ENCODE assay signal across 14 cellular contexts in the genomic region with DNA sequence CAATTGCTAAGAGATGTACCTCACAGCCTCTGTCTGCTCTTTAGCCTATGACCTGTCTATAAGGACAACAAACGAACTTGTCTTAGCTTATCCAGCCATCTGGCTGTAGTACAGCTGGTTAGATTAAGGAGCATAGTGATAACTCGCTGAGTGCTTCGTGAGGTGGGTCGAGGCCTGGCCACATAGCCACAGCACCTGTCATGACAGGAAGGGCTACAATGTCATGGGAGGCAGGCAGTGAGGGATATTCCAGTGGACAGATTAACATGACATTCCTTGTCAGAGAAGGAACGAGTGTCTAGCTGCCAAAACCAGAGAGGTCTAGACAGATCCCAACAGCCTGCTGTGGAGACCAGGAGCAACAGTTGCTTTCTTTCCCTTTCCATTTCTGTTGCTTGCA.
A peak's percentile ranks its signal among the peaks of the same experiment; 100 is the strongest.
DNase-seq lines count a peak whose midpoint lies in the region; ATAC-seq, FAIRE-seq and TF ChIP-seq lines count a peak whose summit lies in the region.
"Had no signal": no experiment of that assay in that cellular context is flagged by ENCODE, and none has a peak within 500 bp of the region (broad histone marks: within the 10 kb centered on the region; RNA-seq: fewer than 3 reads in every experiment).

No MANE protein-coding gene starts in this region.

- H3K36me3 Mint-ChIP-seq in T-helper 2 cell treated with Interferon-gamma antibody and Interleukin-4, amounts not matched to agents 5 μg/mL and 100 μg/mL, for 36 hours (ENCODE audit: low read depth): no peaks in the 10 kb centered on the region
- H3K36me3 Mint-ChIP-seq: CD8-positive, alpha-beta T cell had no signal

- no peak for TF ChIP-seq CTCF in bronchial epithelial cell (IDR thresholded peaks at IDR 0.05; ENCODE audit: insufficient read depth, low read length, severe bottlenecking)

- no peak overlapping the region for H3K27ac Mint-ChIP-seq in T-helper 2 cell treated with Interferon-gamma antibody and Interleukin-4, amounts not matched to agents 5 μg/mL and 100 μg/mL, for 36 hours
- H3K27ac Mint-ChIP-seq: B cell; CD8-positive, alpha-beta T cell; H9 had no signal

- H2BK120ac ChIP-seq in neuronal stem cell (ENCODE audit: low read depth, low read length): no peak overlapping the region

- no peaks in the 10 kb centered on the region for H3K9me3 ChIP-seq in neuronal stem cell (replicated peaks in 1 of 2; ENCODE audit: control insufficient read depth in 2 of 2, insufficient read depth in 1 of 2, low read depth in 1 of 2, low read length in 2 of 2)

- H4K91ac ChIP-seq in neuronal stem cell (ENCODE audit: low read depth, low read length, poor library complexity): no peak overlapping the region

- peak; percentile 20 for FAIRE-seq in HTR-8/SVneo (lab: Jason Lieb, UNC)
- FAIRE-seq in bronchial epithelial cell (lab: Jason Lieb, UNC): peak; percentile 7
- FAIRE-seq: G401.6, GM12891, H1 had no signal

- no peak overlapping the region for H3K18ac ChIP-seq in neuronal stem cell (ENCODE audit: low read length)

- no peaks in the 10 kb centered on the region for H3K4me1 Mint-ChIP-seq in T-helper 2 cell treated with Interferon-gamma antibody and Interleukin-4, amounts not matched to agents 5 μg/mL and 100 μg/mL, for 36 hours (ENCODE audit: low read depth)
- H3K4me1 Mint-ChIP-seq: B cell had no signal

- no peak overlapping the region for H2AK5ac ChIP-seq in neuronal stem cell (ENCODE audit: low read depth, low read length)

- no peak overlapping the region for H3K4me3 Mint-ChIP-seq in T-helper 2 cell treated with Interferon-gamma antibody and Interleukin-4, amounts not matched to agents 5 μg/mL and 100 μg/mL, for 36 hours
- H3K4me3 Mint-ChIP-seq: B cell; CD8-positive, alpha-beta T cell; H9 had no signal

- no peak overlapping the region for H3K27ac ChIP-seq in neuronal stem cell (replicated peaks; ENCODE audit: low read length)
- H3K27ac ChIP-seq: BLaER1 treated with 17β-estradiol and CSF1 and Interleukin-3, amounts not matched to agents 10 nM and 100 nM had no signal

- ATAC-seq in GM18867 (IDR thresholded peaks at IDR 0.05; ENCODE audit: unreplicated experiment): no peak
- ATAC-seq: CD8-positive, alpha-beta T cell had no signal

- no peak overlapping the region for H3K14ac ChIP-seq in neuronal stem cell (ENCODE audit: low read length)

- H3K9ac ChIP-seq in neuronal stem cell (ENCODE audit: low read depth, low read length, poor library complexity): no peak overlapping the region
- H3K9ac ChIP-seq: BLaER1 treated with 17β-estradiol and CSF1 and Interleukin-3, amounts not matched to agents 10 nM and 100 nM had no signal

- H2BK12ac ChIP-seq in neuronal stem cell (ENCODE audit: low read length): no peak overlapping the region

- no peak overlapping the region for H4K8ac ChIP-seq in neuronal stem cell (ENCODE audit: low read depth, low read length)

- no peak overlapping the region for H3K4me2 ChIP-seq in neuronal stem cell (ENCODE audit: insufficient read depth, low read length, poor library complexity, severe bottlenecking)
- H3K4me2 ChIP-seq: BLaER1 treated with 17β-estradiol and CSF1 and Interleukin-3, amounts not matched to agents 10 nM and 100 nM had no signal

- no peak overlapping the region for H3K23ac ChIP-seq in neuronal stem cell (ENCODE audit: low read depth, low read length, poor library complexity)

- no peak for DNase-seq in HTR-8/SVneo (ENCODE audit: insufficient read length, low spot score)
- peak; percentile 97 for DNase-seq in NCI-H82 (lab: John Stamatoyannopoulos, UW)
- no peak for DNase-seq in bronchial epithelial cell (ENCODE audit: low read depth)
- DNase-seq in neuronal stem cell (ENCODE audit: low spot score): no peak
- no peak for DNase-seq in T-helper 2 cell treated with Interferon-gamma antibody and Interleukin-4, amounts not matched to agents 5 μg/mL and 100 μg/mL, for 36 hours (ENCODE audit: low spot score)
- DNase-seq: Calu3; CD8-positive, alpha-beta T cell; H9 had no signal

- H3K4me1 ChIP-seq in neuronal stem cell (ENCODE audit: control insufficient read depth in 2 of 2, insufficient read depth in 1 of 2, low read depth in 1 of 2, low read length in 2 of 2): peaks cover 0 to 3% of the 10 kb centered on the region in 2 donors

- no peak overlapping the region for H2BK5ac ChIP-seq in neuronal stem cell (ENCODE audit: low read length)

- no peaks in the 10 kb centered on the region for H3K36me3 ChIP-seq in bronchial epithelial cell (ENCODE audit: control insufficient read depth, insufficient read depth, low read length)
- no peaks in the 10 kb centered on the region for H3K36me3 ChIP-seq in neuronal stem cell (replicated peaks in 1 of 2; ENCODE audit: control insufficient read depth in 2 of 2, insufficient read depth in 2 of 2, low read length in 2 of 2)
- H3K36me3 ChIP-seq: BLaER1 treated with 17β-estradiol and CSF1 and Interleukin-3, amounts not matched to agents 10 nM and 100 nM had no signal

- H3K27me3 ChIP-seq in bronchial epithelial cell (ENCODE audit: control insufficient read depth, insufficient read depth, low read length): peaks cover 5% of the 10 kb centered on the region
- H3K27me3 ChIP-seq in neuronal stem cell (ENCODE audit: control insufficient read depth in 3 of 3, insufficient read depth in 3 of 3, low read depth in 1 of 3, low read length in 3 of 3): no peaks in the 10 kb centered on the region
- H3K27me3 ChIP-seq: BLaER1 treated with 17β-estradiol and CSF1 and Interleukin-3, amounts not matched to agents 10 nM and 100 nM had no signal

- no peak overlapping the region for H2AFZ ChIP-seq in neuronal stem cell (ENCODE audit: low read length)

- H3K4ac ChIP-seq in neuronal stem cell (ENCODE audit: low read length): no peak overlapping the region

- H2BK15ac ChIP-seq in neuronal stem cell (ENCODE audit: low read length): no peak overlapping the region

- peaks cover 3% of the 10 kb centered on the region for H3K9me3 Mint-ChIP-seq in T-helper 2 cell treated with Interferon-gamma antibody and Interleukin-4, amounts not matched to agents 5 μg/mL and 100 μg/mL, for 36 hours
- H3K9me3 Mint-ChIP-seq: CD8-positive, alpha-beta T cell had no signal

- H3K4me3 ChIP-seq in bronchial epithelial cell (ENCODE audit: low read depth, low read length) (no peak overlapping the region), neuronal stem cell (ENCODE audit: low read length in 2 of 2) (no peak overlapping the region)
- H3K4me3 ChIP-seq: BLaER1 treated with 17β-estradiol and CSF1 and Interleukin-3, amounts not matched to agents 10 nM and 100 nM had no signal

- no peaks in the 10 kb centered on the region for H3K79me1 ChIP-seq in neuronal stem cell (ENCODE audit: low read depth, low read length)

- WGBS in neuronal stem cell (ENCODE audit: extremely low coverage in 2 of 2, insufficient read length in 2 of 2, insufficient replicate concordance in 1 of 2), 2 donors: no CpG with 5 or more reads among the region's 5 CpGs

- no peaks in the 10 kb centered on the region for H3K27me3 Mint-ChIP-seq in T-helper 2 cell treated with Interferon-gamma antibody and Interleukin-4, amounts not matched to agents 5 μg/mL and 100 μg/mL, for 36 hours (ENCODE audit: low read depth)
